Comparison of ENCODE assay signal across 16 cellular contexts in the genomic region with DNA sequence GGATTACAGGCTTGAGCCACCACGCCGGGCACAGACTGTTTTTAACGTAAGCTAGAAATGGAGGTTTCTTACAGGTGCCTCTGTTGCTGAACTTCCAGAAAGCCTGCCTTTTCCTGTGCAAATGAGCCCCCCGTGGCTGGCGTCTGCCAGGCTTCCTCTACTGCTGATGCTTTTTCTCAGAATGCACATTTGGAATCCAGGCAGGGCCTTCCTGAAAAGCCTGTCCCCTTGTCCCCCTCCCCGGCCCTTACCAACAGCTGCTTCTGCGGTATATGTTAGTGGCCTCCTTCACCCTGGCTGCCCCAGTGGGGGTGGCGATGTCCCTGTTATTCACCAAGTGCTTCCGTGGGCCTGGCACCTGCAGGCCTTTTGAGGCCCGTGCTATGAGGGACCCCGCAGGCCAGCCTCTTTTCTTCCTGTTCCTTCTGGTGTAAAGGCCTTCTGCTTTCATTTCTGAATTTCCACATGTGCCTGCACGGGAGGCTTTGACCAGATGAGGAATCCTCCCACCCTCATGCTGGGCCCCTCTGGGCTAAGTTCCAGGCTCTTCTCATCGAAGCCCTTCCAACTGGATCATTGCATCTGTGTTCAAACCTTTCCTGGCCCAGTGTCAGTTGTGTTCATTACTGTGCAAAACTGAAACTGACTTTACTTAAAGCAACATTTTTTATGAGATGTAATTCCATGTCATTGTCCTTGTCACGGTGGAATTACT. TPM values are rescaled to one million over a fixed set of nuclear protein-coding genes. Genes with fewer than 3 reads are reported as not detected.
DNase-seq lines count a peak whose midpoint lies in the region; ATAC-seq lines count a peak whose summit lies in the region.
"Had no signal": no experiment of that assay in that cellular context is flagged by ENCODE, and none has a peak within 500 bp of the region (broad histone marks: within the 10 kb centered on the region; RNA-seq: fewer than 3 reads in every experiment).

No MANE protein-coding gene starts in this region.

- no peak overlapping the region for H3K27ac ChIP-seq in mesenchymal stem cell (ENCODE audit: low read length, poor library complexity, severe bottlenecking)

- H3K4ac ChIP-seq in mesenchymal stem cell (ENCODE audit: low read depth in 1 of 2, low read length in 2 of 2): no peak overlapping the region

- no peak overlapping the region for H2AK5ac ChIP-seq in mesenchymal stem cell (ENCODE audit: low read length, severe bottlenecking)

- H3K79me1 ChIP-seq in mesenchymal stem cell (replicated peaks; ENCODE audit: low read length, poor library complexity, severe bottlenecking): peaks cover 47% of the 10 kb centered on the region

- H2AFZ ChIP-seq in mesenchymal stem cell (ENCODE audit: low read depth, low read length): no peak overlapping the region

- H3K18ac ChIP-seq in mesenchymal stem cell (ENCODE audit: low read depth in 1 of 2, low read length in 2 of 2): no peak overlapping the region

- H3K9ac ChIP-seq in mesenchymal stem cell (ENCODE audit: low read length): peak overlapping the region; percentile 61

- H3K4me3 Mint-ChIP-seq in stimulated activated naive CD8-positive, alpha-beta T cell treated with anti-CD3 and anti-CD28 coated beads, Interleukin-15, amount 100 ng/mL, for 72 hours: no peak overlapping the region
- H3K4me3 Mint-ChIP-seq: activated CD4-positive, alpha-beta T cell treated with anti-CD3 and anti-CD28 coated beads, Interleukin-2, amount 10 ng/mL, durations not matched to agents 7 days and 5 days had no signal

- 94% methylated on average over 14 of the region's 14 CpGs for WGBS in mesenchymal stem cell

- no peaks in the 10 kb centered on the region for H3K9me3 Mint-ChIP-seq in stimulated activated naive CD8-positive, alpha-beta T cell treated with anti-CD3 and anti-CD28 coated beads, Interleukin-15, amount 100 ng/mL, for 72 hours
- H3K9me3 Mint-ChIP-seq: activated CD4-positive, alpha-beta T cell treated with anti-CD3 and anti-CD28 coated beads, Interleukin-2, amount 10 ng/mL, durations not matched to agents 7 days and 5 days had no signal

- no peak for DNase-seq in stimulated activated naive CD8-positive, alpha-beta T cell treated with anti-CD3 and anti-CD28 coated beads, Interleukin-15, amount 100 ng/mL, for 72 hours
- DNase-seq in stimulated activated naive CD8-positive, alpha-beta T cell treated with anti-CD3 and anti-CD28 coated beads, Interleukin-15, Interleukin-2, amounts not matched to agents 100 U/mL and 50 U/mL, for 24 hours: no peak
- DNase-seq in dedifferentiated amniotic fluid mesenchymal stem cell (ENCODE audit: extremely low spot score) (peak; percentile 55), mesenchymal stem cell (peak; percentile 7), cerebellar cortex (ENCODE audit: low spot score) (no peak), AG08396 (ENCODE audit: low spot score) (no peak)
- DNase-seq in activated CD4-positive, CD25-positive, alpha-beta regulatory T cell (lab: John Stamatoyannopoulos, UW): no peak
- DNase-seq in activated CD4-positive, CD25-positive, alpha-beta regulatory T cell treated with anti-CD3 and anti-CD28 coated beads, Interleukin-2, amount 50 U/mL, for 72 hours: no peak
- DNase-seq: activated CD4-positive, alpha-beta T cell treated with anti-CD3 and anti-CD28 coated beads, Interleukin-2, amount 10 ng/mL, durations not matched to agents 7 days and 5 days; activated gamma-delta T cell treated with Interleukin-2 at 50 U/mL for 16 hours; BE2C; DMS79 treated with DMSO at 0.1 percent for 48 hours; erythroblast; mammary epithelial cell; NCI-H2029 treated with DMSO at 0.1 percent for 48 hours; stimulated activated CD4-positive, alpha-beta T cell treated with anti-CD3 and anti-CD28 coated beads, Interleukin-12 subunit alpha, Interleukin-12 subunit beta, amount 100 ng/mL, for 4 hours had no signal

- peaks cover 13% of the 10 kb centered on the region for H3K4me1 Mint-ChIP-seq in stimulated activated naive CD8-positive, alpha-beta T cell treated with anti-CD3 and anti-CD28 coated beads, Interleukin-15, amount 100 ng/mL, for 72 hours

- H3K9me3 ChIP-seq in mesenchymal stem cell (ENCODE audit: control insufficient read depth, low read length): no peaks in the 10 kb centered on the region
- H3K9me3 ChIP-seq: BE2C had no signal

- H4K8ac ChIP-seq in mesenchymal stem cell (ENCODE audit: low read length): no peak overlapping the region

- no peak for ATAC-seq in stimulated activated naive CD8-positive, alpha-beta T cell treated with anti-CD3 and anti-CD28 coated beads, Interleukin-15, amount 100 ng/mL, for 72 hours
- no peak for ATAC-seq in stimulated activated naive CD8-positive, alpha-beta T cell treated with anti-CD3 and anti-CD28 coated beads, Interleukin-15, Interleukin-2, amounts not matched to agents 100 U/mL and 50 U/mL, for 24 hours

- H2BK120ac ChIP-seq in mesenchymal stem cell (ENCODE audit: low read depth, low read length): no peak overlapping the region

- peak overlapping the region in 1 of 2 experiments; percentile 60 for H3K4me3 ChIP-seq in mesenchymal stem cell (ENCODE audit: insufficient read depth in 1 of 2, low read depth in 1 of 2, low read length in 2 of 2)

- H3K14ac ChIP-seq in mesenchymal stem cell (ENCODE audit: low read length in 2 of 2): no peak overlapping the region

- H4K91ac ChIP-seq in mesenchymal stem cell (ENCODE audit: low read length): no peak overlapping the region

- peaks cover 70 to 83% of the 10 kb centered on the region in 2 experiments for H3K36me3 ChIP-seq in mesenchymal stem cell (ENCODE audit: control insufficient read depth in 1 of 2, insufficient read depth in 2 of 2, low read depth in 1 of 2, low read length in 2 of 2)
- H3K36me3 ChIP-seq: BE2C had no signal

- H3K27ac Mint-ChIP-seq in stimulated activated naive CD8-positive, alpha-beta T cell treated with anti-CD3 and anti-CD28 coated beads, Interleukin-15, amount 100 ng/mL, for 72 hours: peak overlapping the region; percentile 79 to 89
- H3K27ac Mint-ChIP-seq: activated CD4-positive, alpha-beta T cell treated with anti-CD3 and anti-CD28 coated beads, Interleukin-2, amount 10 ng/mL, durations not matched to agents 7 days and 5 days had no signal

- no peak overlapping the region for H2BK15ac ChIP-seq in mesenchymal stem cell (ENCODE audit: low read depth, poor library complexity, severe bottlenecking)

- no peak overlapping the region for H2BK5ac ChIP-seq in mesenchymal stem cell (ENCODE audit: low read depth, low read length, poor library complexity, severe bottlenecking)

- no peaks in the 10 kb centered on the region for H3K27me3 Mint-ChIP-seq in stimulated activated naive CD8-positive, alpha-beta T cell treated with anti-CD3 and anti-CD28 coated beads, Interleukin-15, amount 100 ng/mL, for 72 hours
- H3K27me3 Mint-ChIP-seq: activated CD4-positive, alpha-beta T cell treated with anti-CD3 and anti-CD28 coated beads, Interleukin-2, amount 10 ng/mL, durations not matched to agents 7 days and 5 days had no signal

- no peak overlapping the region for H2BK12ac ChIP-seq in mesenchymal stem cell (ENCODE audit: low read length in 2 of 2)

- no peak overlapping the region for H3K4me2 ChIP-seq in mesenchymal stem cell (ENCODE audit: low read length, poor library complexity, severe bottlenecking)

- no peaks in the 10 kb centered on the region for H3K27me3 ChIP-seq in mesenchymal stem cell (ENCODE audit: control insufficient read depth in 1 of 2, insufficient read depth in 1 of 2, low read length in 2 of 2)
- H3K27me3 ChIP-seq: BE2C had no signal

- no peak overlapping the region for H3K23ac ChIP-seq in mesenchymal stem cell (ENCODE audit: low read length in 2 of 2)

- H3K4me1 ChIP-seq in mesenchymal stem cell (ENCODE audit: control insufficient read depth, insufficient read depth, low read depth, low read length): peaks cover 12% of the 10 kb centered on the region
- H3K4me1 ChIP-seq: BE2C had no signal

RNA-seq across cellular contexts. Expression of gene CNDP2, which starts 10.4 kb away (rescaled TPM):
- 77.8 TPM for polyA plus RNA-seq in mesenchymal stem cell (2013, experiment 1 of 2)
- 74.3 TPM for polyA plus RNA-seq in mesenchymal stem cell (2013, experiment 2 of 2)

RNA-seq across cellular contexts. Expression of gene CNDP1, which starts 27.7 kb away (rescaled TPM):
- polyA plus RNA-seq in mesenchymal stem cell (2013, experiment 1 of 2): 0.04 TPM
- polyA plus RNA-seq in mesenchymal stem cell (2013, experiment 2 of 2): 0.01 TPM
- polyA plus RNA-seq: mammary epithelial cell had no signal

RNA-seq across cellular contexts. Expression of gene DIPK1C, which starts 49.5 kb away (rescaled TPM):
- not detected for polyA plus RNA-seq in mesenchymal stem cell (2013, experiment 1 of 2)
- polyA plus RNA-seq in mesenchymal stem cell (2013, experiment 2 of 2): not detected
- polyA plus RNA-seq: mammary epithelial cell had no signal

Comparison
In these comparisons a context has a peak if more than half of its experiments do, and no peak if none do; other contexts are left out.
1. DNase-seq: peak in dedifferentiated amniotic fluid mesenchymal stem cell (single experiment) and mesenchymal stem cell (single experiment); none in stimulated activated naive CD8-positive, alpha-beta T cell treated with anti-CD3 and anti-CD28 coated beads, Interleukin-15, amount 100 ng/mL, for 72 hours (0 of 2), stimulated activated naive CD8-positive, alpha-beta T cell treated with anti-CD3 and anti-CD28 coated beads, Interleukin-15, Interleukin-2, amounts not matched to agents 100 U/mL and 50 U/mL, for 24 hours (single experiment), cerebellar cortex (single experiment), activated CD4-positive, CD25-positive, alpha-beta regulatory T cell (0 of 4), AG08396 (single experiment) and activated CD4-positive, CD25-positive, alpha-beta regulatory T cell treated with anti-CD3 and anti-CD28 coated beads, Interleukin-2, amount 50 U/mL, for 72 hours (single experiment).